Comparison of ENCODE assay signal across 11 cellular contexts in the genomic region with DNA sequence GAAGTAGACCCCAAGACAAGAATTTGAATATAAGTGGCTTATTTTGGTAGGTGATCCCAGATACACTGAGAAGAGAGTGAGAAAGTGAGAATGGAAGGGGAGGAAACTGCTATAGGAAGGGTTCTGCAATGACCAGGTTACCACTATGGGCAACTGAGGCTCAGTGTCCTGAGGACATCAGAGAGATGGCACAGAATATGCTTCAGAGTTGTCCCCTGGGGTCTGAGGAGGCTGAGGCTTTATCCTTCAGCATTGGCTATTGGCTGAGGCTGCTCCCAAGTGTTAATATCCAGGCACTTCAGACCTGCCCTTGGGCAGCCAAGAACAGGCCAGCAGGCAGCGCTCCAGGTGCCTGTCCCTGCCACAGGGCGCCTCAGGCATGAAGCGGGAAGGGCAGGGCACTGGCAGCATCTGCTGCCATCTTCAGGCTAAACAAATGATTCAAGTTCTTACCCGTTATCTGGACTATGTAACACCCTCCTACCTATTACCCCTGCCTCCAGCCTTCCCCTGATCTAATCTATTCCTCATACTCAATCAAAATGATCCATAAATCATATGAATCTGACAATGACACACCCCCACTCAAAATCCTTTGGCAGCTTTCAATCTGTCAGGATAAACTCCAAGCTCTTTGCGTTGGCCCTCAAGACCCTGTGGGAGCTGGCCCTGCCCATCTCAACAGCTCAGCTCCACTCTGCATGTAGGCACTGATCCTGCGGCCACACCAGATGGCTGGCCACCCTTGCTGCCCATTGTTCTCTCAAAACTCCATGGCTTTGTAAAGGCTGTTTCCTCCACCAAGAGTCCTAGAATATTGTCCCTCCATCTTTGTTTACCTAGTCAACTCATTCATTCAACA. TPM values are rescaled to one million over a fixed set of nuclear protein-coding genes. Genes with fewer than 3 reads are reported as not detected.
DNase-seq lines count a peak whose midpoint lies in the region; ATAC-seq, FAIRE-seq and TF ChIP-seq lines count a peak whose summit lies in the region.
"Had no signal": no experiment of that assay in that cellular context is flagged by ENCODE, and none has a peak within 500 bp of the region (broad histone marks: within the 10 kb centered on the region; RNA-seq: fewer than 3 reads in every experiment).

No MANE protein-coding gene starts in this region.

- H3K27me3 Mint-ChIP-seq in CD4-positive, alpha-beta memory T cell: peaks cover 18 to 19% of the 10 kb centered on the region in 2 donors

- no peaks in the 10 kb centered on the region for H3K4me1 Mint-ChIP-seq in CD4-positive, alpha-beta memory T cell

- in situ Hi-C loops in mammary epithelial cell (cut with MboI; ENCODE audit: low sequenced_read_pairs in 2 of 2): no loop called here

- no TSS peak for BruUV-seq in mammary epithelial cell (replicated peaks; lab: Mats Ljungman, UMichigan)

- ATAC-seq in mucosa of descending colon (peak; percentile 42), HG03039 (IDR thresholded peaks at IDR 0.05; ENCODE audit: unreplicated experiment) (no peak)

- no peaks in the 10 kb centered on the region for H3K36me3 Mint-ChIP-seq in CD4-positive, alpha-beta memory T cell

- intact Hi-C loops in mammary epithelial cell (cut with micrococcal nuclease): loop anchor here (1.0 kb wide), 1 partner anchor 785 kb away; no protein-coding TSS in a partner anchor
- intact Hi-C loops in mucosa of descending colon (cut with DNase I, micrococcal nuclease): no loop called here
- intact Hi-C loops in CD4-positive, alpha-beta memory T cell (cut with micrococcal nuclease): no loop called here

- no peak overlapping the region for H3K4me3 Mint-ChIP-seq in CD4-positive, alpha-beta memory T cell

- H3K27me3 ChIP-seq in mammary epithelial cell (ENCODE audit: insufficient read depth, low read length): no peaks in the 10 kb centered on the region
- H3K27me3 ChIP-seq in CD4-positive, alpha-beta memory T cell (ENCODE audit: insufficient read depth, low read length): no peaks in the 10 kb centered on the region
- H3K27me3 ChIP-seq: testis had no signal

- H3K9me3 Mint-ChIP-seq in CD4-positive, alpha-beta memory T cell: peaks cover 0 to 28% (median 4%) of the 10 kb centered on the region in 8 donors

- H3K79me2 ChIP-seq in mammary epithelial cell (ENCODE audit: insufficient read depth, low read length): no peaks in the 10 kb centered on the region

- H3K4me2 ChIP-seq in mammary epithelial cell (ENCODE audit: insufficient read depth, low read depth, low read length): no peak overlapping the region

- no peaks in the 10 kb centered on the region for H4K20me1 ChIP-seq in mammary epithelial cell (ENCODE audit: insufficient read depth, low read length)

- peak in 1 of 2 donors; percentile 35 for TF ChIP-seq CTCF in mammary epithelial cell (conservative IDR thresholded peaks at IDR 0.05 in 1 of 2, IDR thresholded peaks at IDR 0.05 in 1 of 2; ENCODE audit: extremely low read depth in 1 of 2, insufficient read depth in 1 of 2, low read depth in 1 of 2, low read length in 2 of 2)
- no peak for TF ChIP-seq CTCF in mucosa of descending colon (IDR thresholded peaks at IDR 0.05)

- no peak overlapping the region for H3K27ac Mint-ChIP-seq in CD4-positive, alpha-beta memory T cell

- no peaks in the 10 kb centered on the region for H3K4me1 ChIP-seq in mammary epithelial cell (ENCODE audit: insufficient read depth, low read length)
- no peaks in the 10 kb centered on the region for H3K4me1 ChIP-seq in mucosa of descending colon (ENCODE audit: low read depth)
- no peaks in the 10 kb centered on the region for H3K4me1 ChIP-seq in CD4-positive, alpha-beta memory T cell (ENCODE audit: insufficient read depth, low read length)
- H3K4me1 ChIP-seq: testis had no signal

- FAIRE-seq in frontal cortex (lab: Jason Lieb, UNC): no peak
- FAIRE-seq: islet of Langerhans had no signal

- POLR2A ChIA-PET in CD4-positive, alpha-beta memory T cell (lab: Charles Lee; ENCODE audit: partially characterized antibody): interaction anchor here (0.6 kb wide), 1 partner anchor 71 kb away, joined by 3 read pairs; no protein-coding TSS in a partner anchor

- DNase-seq in DMS79 (lab: John Stamatoyannopoulos, UW) (peak; percentile 51), NCI-H1092 (lab: John Stamatoyannopoulos, UW) (peak; percentile 33), mammary epithelial cell (peak; percentile 44), mucosa of descending colon (no peak), EL (no peak), frontal cortex (ENCODE audit: low spot score in 2 of 2) (no peak)
- no peak for DNase-seq in CD4-positive, alpha-beta memory T cell
- DNase-seq: testis had no signal

- H2AFZ ChIP-seq in mammary epithelial cell (ENCODE audit: low read depth, low read length): no peak overlapping the region

- CTCF ChIA-PET in mammary epithelial cell (lab: Charles Lee; ENCODE audit: low non-redundant PET): interaction anchor here (0.6 kb wide), 1 partner anchor 172 kb away, joined by 3 read pairs; no protein-coding TSS in a partner anchor
- CTCF ChIA-PET in CD4-positive, alpha-beta memory T cell (lab: Charles Lee; ENCODE audit: partially characterized antibody): no interaction called here

- H3K9ac ChIP-seq in mammary epithelial cell (ENCODE audit: insufficient read depth, low read length): no peak overlapping the region

- H3K36me3 ChIP-seq in mammary epithelial cell (ENCODE audit: insufficient read depth, low read length) (no peaks in the 10 kb centered on the region), mucosa of descending colon (ENCODE audit: low read depth) (no peaks in the 10 kb centered on the region)
- H3K36me3 ChIP-seq in CD4-positive, alpha-beta memory T cell (ENCODE audit: insufficient read depth, low read length): no peaks in the 10 kb centered on the region

- H3K9me3 ChIP-seq in mammary epithelial cell (replicated peaks; ENCODE audit: insufficient read depth, low read length): no peaks in the 10 kb centered on the region
- no peaks in the 10 kb centered on the region for H3K9me3 ChIP-seq in mucosa of descending colon
- no peaks in the 10 kb centered on the region for H3K9me3 ChIP-seq in CD4-positive, alpha-beta memory T cell (ENCODE audit: control insufficient read depth in 1 of 2, low read length in 2 of 2)
- H3K9me3 ChIP-seq: testis had no signal

- 34% methylated on average over 5 of the region's 6 CpGs for WGBS in mammary epithelial cell (ENCODE audit: low coverage, missing lambda C conversion rate)

- no peak overlapping the region for H3K27ac ChIP-seq in mammary epithelial cell (ENCODE audit: insufficient read depth, low read depth, low read length)
- no peak overlapping the region for H3K27ac ChIP-seq in CD4-positive, alpha-beta memory T cell (ENCODE audit: low read depth, low read length)
- H3K27ac ChIP-seq: coronary artery, testis had no signal

- no peak overlapping the region for H3K4me3 ChIP-seq in mammary epithelial cell (replicated peaks in 1 of 3; ENCODE audit: insufficient read depth in 1 of 3, low read depth in 2 of 3, low read length in 3 of 3)
- H3K4me3 ChIP-seq in mucosa of descending colon: no peak overlapping the region
- H3K4me3 ChIP-seq in CD4-positive, alpha-beta memory T cell (ENCODE audit: low read length in 2 of 2): no peak overlapping the region
- H3K4me3 ChIP-seq: coronary artery, testis had no signal

- dilution Hi-C loops in mammary epithelial cell (cut with HindIII; ENCODE audit: low sequenced_read_pairs): no loop called here

RNA-seq across cellular contexts. Expression of a gene that starts 42.4 kb away (rescaled TPM):
- 100 to 1,000 TPM in 1 of 2 donors, 10 to 100 TPM in 1; 88.4 to 123 TPM for total RNA-seq in mammary epithelial cell
- polyA plus RNA-seq in mammary epithelial cell: 74.7 TPM
- polyA minus RNA-seq in mammary epithelial cell: 44.0 TPM
- total RNA-seq in mucosa of descending colon: 100 to 1,000 TPM in 1 of 3 donors, 10 to 100 TPM in 2; 40.6 to 103 (median 46.8) TPM
- total RNA-seq in frontal cortex: 24.1 TPM
- 10 to 100 TPM; 12.5 to 13.0 TPM for total RNA-seq in CD4-positive, alpha-beta memory T cell
- polyA plus RNA-seq in CD4-positive, alpha-beta memory T cell: 1 to 10 TPM; 5.1 to 8.3 TPM

Comparison
In these comparisons a context has a peak if more than half of its experiments do, and no peak if none do; other contexts are left out.
1. DNase-seq: peak in DMS79 (single experiment), NCI-H1092 (single experiment) and mammary epithelial cell (single experiment); none in mucosa of descending colon (0 of 3), EL (single experiment), frontal cortex (0 of 2) and CD4-positive, alpha-beta memory T cell (0 of 5).